In genomic region chr19:47022140-47022536, GRCh38 we compare ENCODE assay signal across 2 cellular contexts.
TF ChIP-seq lines count a peak whose summit lies in the region.

No MANE protein-coding gene starts in this region.

TF ChIP-seq in GM23338, 12 proteins besides CTCF, POLR2A, EP300 and RAD21:
- TF ChIP-seq EZH2 (IDR thresholded peaks at IDR 0.05; ENCODE audit: low read depth, unreplicated experiment) (peak; percentile 40), ETS1 (IDR thresholded peaks at IDR 0.05) (no peak)

TF ChIP-seq in K562, 482 proteins besides CTCF, POLR2A, EP300 and RAD21:
- TF ChIP-seq ADNP (tag; IDR thresholded peaks at IDR 0.05) (0 out of 2 replicates have a peak, but pooled peaks have one; percentile 1), ZC3H4 (CRISPR knock-in tag; IDR thresholded peaks at IDR 0.05; ENCODE audit: borderline replicate concordance) (no peak)
